Comparison of ENCODE assay signal across 8 cellular contexts in genomic region chr5:179858241-179858585, GRCh38.
DNase-seq lines count a peak whose midpoint lies in the region; ATAC-seq and TF ChIP-seq lines count a peak whose summit lies in the region.

No MANE protein-coding gene starts in this region.

- peaks cover 32% of the 10 kb centered on the region for H3K36me3 Mint-ChIP-seq in activated T-cell treated with anti-CD3 and anti-CD28 coated beads, Interleukin-2, amount 50 U/mL, for 24 hours (ENCODE audit: low read depth)

- H3K36me3 ChIP-seq in neutrophil: peaks cover 10% of the 10 kb centered on the region

- H3K27ac Mint-ChIP-seq in activated T-cell treated with anti-CD3 and anti-CD28 coated beads, Interleukin-2, amount 50 U/mL, for 24 hours: peak overlapping the region; percentile 93

- no peaks in the 10 kb centered on the region for H3K9me3 Mint-ChIP-seq in activated T-cell treated with anti-CD3 and anti-CD28 coated beads, Interleukin-2, amount 50 U/mL, for 24 hours

- H3K4me3 Mint-ChIP-seq in activated T-cell treated with anti-CD3 and anti-CD28 coated beads, Interleukin-2, amount 50 U/mL, for 24 hours: peak overlapping the region; percentile 87

- no peak for TF ChIP-seq CTCF in fibroblast of pulmonary artery (IDR thresholded peaks at IDR 0.05; ENCODE audit: low read length, missing control alignments)
- no peak for TF ChIP-seq CTCF in neutrophil (IDR thresholded peaks at IDR 0.05)

- peaks cover 10 to 16% of the 10 kb centered on the region in 2 experiments for H3K4me1 ChIP-seq in neutrophil (ENCODE audit: control insufficient read depth in 1 of 2, insufficient read depth in 1 of 2, low read depth in 1 of 2, low read length in 1 of 2)

- peaks cover 17% of the 10 kb centered on the region for H3K4me1 Mint-ChIP-seq in activated T-cell treated with anti-CD3 and anti-CD28 coated beads, Interleukin-2, amount 50 U/mL, for 24 hours (ENCODE audit: low read depth)

- H3K9me3 ChIP-seq in neutrophil: no peaks in the 10 kb centered on the region

- no peaks in the 10 kb centered on the region for H3K27me3 Mint-ChIP-seq in activated T-cell treated with anti-CD3 and anti-CD28 coated beads, Interleukin-2, amount 50 U/mL, for 24 hours

- H3K27me3 ChIP-seq in neutrophil: peaks cover 4% of the 10 kb centered on the region

- peak; percentile 28 to 33 for DNase-seq in activated CD4-positive, alpha-beta T cell treated with anti-CD3 and anti-CD28 coated beads for 24 hours (ENCODE audit: low read depth in 2 of 2)
- no peak for DNase-seq in activated CD4-positive, alpha-beta T cell treated with anti-CD3 and anti-CD28 coated beads, Interleukin-2, amount 50 U/mL, for 48 hours
- DNase-seq in NCI-H146 (lab: John Stamatoyannopoulos, UW): peak; percentile 62
- no peak for DNase-seq in activated T-cell treated with anti-CD3 and anti-CD28 coated beads, Interleukin-2, amount 50 U/mL, for 24 hours
- peak; percentile 14 for DNase-seq in fibroblast of pulmonary artery (ENCODE audit: low read depth)
- DNase-seq in NCI-H1436 (lab: John Stamatoyannopoulos, UW): no peak

- H3K4me3 ChIP-seq in fibroblast of pulmonary artery (replicated peaks; ENCODE audit: low read depth, low read length) (peak overlapping the region; percentile 92), neutrophil (ENCODE audit: low read depth in 1 of 2, low read length in 1 of 2) (peak overlapping the region; percentile 86 to 92)

- peak overlapping the region; percentile 66 for H3K27ac ChIP-seq in neutrophil

- peak; percentile 39 for ATAC-seq in HG02588 (IDR thresholded peaks at IDR 0.05; ENCODE audit: unreplicated experiment)

Comparison
In these comparisons a context has a peak if more than half of its experiments do, and no peak if none do; other contexts are left out.
1. DNase-seq: peak in activated CD4-positive, alpha-beta T cell treated with anti-CD3 and anti-CD28 coated beads for 24 hours (2 of 2), NCI-H146 (single experiment) and fibroblast of pulmonary artery (single experiment); none in activated CD4-positive, alpha-beta T cell treated with anti-CD3 and anti-CD28 coated beads, Interleukin-2, amount 50 U/mL, for 48 hours (0 of 2), activated T-cell treated with anti-CD3 and anti-CD28 coated beads, Interleukin-2, amount 50 U/mL, for 24 hours (single experiment) and NCI-H1436 (single experiment).